1 cellular context compared by ENCODE assay signal in the genomic region with DNA sequence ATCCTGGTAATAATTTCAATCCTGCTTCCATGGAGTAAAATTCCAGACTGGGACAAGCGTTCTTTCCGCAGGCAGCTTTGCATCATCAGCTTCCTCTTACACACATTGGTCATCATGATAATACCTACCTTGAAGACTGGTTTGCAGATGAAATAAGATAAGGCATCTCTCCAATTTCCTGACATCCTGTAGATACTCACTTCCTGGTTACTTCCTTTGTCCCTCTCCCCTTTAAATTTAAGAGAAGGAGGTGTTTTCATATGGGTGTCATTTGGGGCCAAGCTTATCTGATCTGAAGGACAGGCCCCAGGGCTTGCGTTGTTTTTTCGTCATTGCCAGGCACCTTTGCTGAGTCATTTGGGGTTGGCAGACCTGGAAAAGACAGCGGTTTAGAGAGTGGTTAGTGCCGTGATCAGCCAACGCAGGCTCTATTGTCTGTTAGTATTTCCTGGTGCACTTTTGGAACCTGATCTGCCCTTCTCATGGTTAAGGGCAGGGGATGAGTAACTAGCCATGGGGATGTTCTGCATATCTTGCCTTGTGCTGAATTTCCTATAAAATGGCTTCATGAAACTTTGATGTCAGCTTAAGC.
TF ChIP-seq lines count a peak whose summit lies in the region.

No MANE protein-coding gene starts in this region.

TF ChIP-seq in A549, 52 proteins besides CTCF, POLR2A, EP300 and RAD21 (continued from another document):
- TF ChIP-seq BCL3 (IDR thresholded peaks at IDR 0.05): peak; percentile 74; the same call in 2 of the 3 replicates
- no peak for TF ChIP-seq RCOR1 (IDR thresholded peaks at IDR 0.05; ENCODE audit: low read depth, low read length)
- TF ChIP-seq HEYL (CRISPR knock-in tag; IDR thresholded peaks at IDR 0.05): no peak
- TF ChIP-seq HOXA7 (CRISPR knock-in tag; IDR thresholded peaks at IDR 0.05): no peak
- peak; percentile 78 for TF ChIP-seq JUNB (IDR thresholded peaks at IDR 0.05)
- TF ChIP-seq CHD2 (IDR thresholded peaks at IDR 0.05; ENCODE audit: low read length, partially characterized antibody): no peak
- peak; percentile 98 for TF ChIP-seq MAFK (IDR thresholded peaks at IDR 0.05; ENCODE audit: partially characterized antibody)
- TF ChIP-seq SREBF2 (IDR thresholded peaks at IDR 0.05): no peak
- no peak for TF ChIP-seq RNF2 (IDR thresholded peaks at IDR 0.05; ENCODE audit: borderline replicate concordance, low read depth)
- TF ChIP-seq POLR2AphosphoS2 (conservative IDR thresholded peaks at IDR 0.05; ENCODE audit: low read length): no peak
- no peak for TF ChIP-seq NR3C1 (IDR thresholded peaks at IDR 0.05)
- TF ChIP-seq USF2 (IDR thresholded peaks at IDR 0.05): no peak
- TF ChIP-seq, protein P1, sequence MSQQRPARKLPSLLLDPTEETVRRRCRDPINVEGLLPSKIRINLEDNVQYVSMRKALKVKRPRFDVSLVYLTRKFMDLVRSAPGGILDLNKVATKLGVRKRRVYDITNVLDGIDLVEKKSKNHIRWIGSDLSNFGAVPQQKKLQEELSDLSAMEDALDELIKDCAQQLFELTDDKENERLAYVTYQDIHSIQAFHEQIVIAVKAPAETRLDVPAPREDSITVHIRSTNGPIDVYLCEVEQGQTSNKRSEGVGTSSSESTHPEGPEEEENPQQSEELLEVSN (IDR thresholded peaks at IDR 0.05; ENCODE audit: borderline replicate concordance, low read depth): no peak
- no peak for TF ChIP-seq ZSCAN20 (CRISPR knock-in tag; IDR thresholded peaks at IDR 0.05)
- TF ChIP-seq CEBPB (IDR thresholded peaks at IDR 0.05): peak in 1 of 2 experiments; percentile 49; a peak in 2 of 4 replicates
- no peak for TF ChIP-seq ZC3H11A (IDR thresholded peaks at IDR 0.05)
- no peak for TF ChIP-seq SMC3 (IDR thresholded peaks at IDR 0.05)
- no peak for TF ChIP-seq TFCP2L1 (CRISPR knock-in tag; IDR thresholded peaks at IDR 0.05)
- no peak for TF ChIP-seq ELK1 (IDR thresholded peaks at IDR 0.05; ENCODE audit: low read depth, low read length)
- peak; percentile 57 to 86; a peak in 3 of 5 replicates for TF ChIP-seq JUN (IDR thresholded peaks at IDR 0.05)
- no peak for TF ChIP-seq FOXS1 (CRISPR knock-in tag; IDR thresholded peaks at IDR 0.05)
- TF ChIP-seq BHLHE40 (IDR thresholded peaks at IDR 0.05; ENCODE audit: low read depth, low read length): no peak
- TF ChIP-seq HOXB5 (CRISPR knock-in tag; IDR thresholded peaks at IDR 0.05): peak; percentile 44
- TF ChIP-seq, protein P2, sequence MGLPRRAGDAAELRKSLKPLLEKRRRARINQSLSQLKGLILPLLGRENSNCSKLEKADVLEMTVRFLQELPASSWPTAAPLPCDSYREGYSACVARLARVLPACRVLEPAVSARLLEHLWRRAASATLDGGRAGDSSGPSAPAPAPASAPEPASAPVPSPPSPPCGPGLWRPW (IDR thresholded peaks at IDR 0.05): no peak
- TF ChIP-seq NPAS2 (CRISPR knock-in tag; IDR thresholded peaks at IDR 0.05; ENCODE audit: borderline replicate concordance): no peak
- peak; percentile 94 for TF ChIP-seq NFE2L2 (conservative IDR thresholded peaks at IDR 0.05; ENCODE audit: low read length)
- TF ChIP-seq ZFP36 (IDR thresholded peaks at IDR 0.05; ENCODE audit: borderline replicate concordance, partially characterized antibody): no peak
- no peak for TF ChIP-seq MYC (IDR thresholded peaks at IDR 0.05; ENCODE audit: borderline replicate concordance, low read length)
- no peak for TF ChIP-seq TP53 (CRISPR knock-in tag; IDR thresholded peaks at IDR 0.05)
- no peak for TF ChIP-seq HMGXB4 (CRISPR knock-in tag; IDR thresholded peaks at IDR 0.05; ENCODE audit: borderline replicate concordance)
- TF ChIP-seq CBX2 (IDR thresholded peaks at IDR 0.05; ENCODE audit: borderline replicate concordance, low read depth): no peak
- no peak for TF ChIP-seq RFX5 (IDR thresholded peaks at IDR 0.05)
